Comparison of ENCODE assay signal across 8 cellular contexts in genomic region chr1:212455406-212456165, GRCh38. TPM values are rescaled to one million over a fixed set of nuclear protein-coding genes. Genes with fewer than 3 reads are reported as not detected.
A peak's percentile ranks its signal among the peaks of the same experiment; 100 is the strongest.
DNase-seq lines count a peak whose midpoint lies in the region; ATAC-seq and TF ChIP-seq lines count a peak whose summit lies in the region.

No MANE protein-coding gene starts in this region.

- no peak overlapping the region for H3K4me3 ChIP-seq in GM12865 (ENCODE audit: low read depth, low read length)
- H3K4me3 ChIP-seq in dorsolateral prefrontal cortex, result peak overlapping the region in 17 of 59 donors; percentile 3 to 42 (median 28)

- peak; percentile 75 for ATAC-seq in HG03175 (IDR thresholded peaks at IDR 0.05; ENCODE audit: unreplicated experiment)
- ATAC-seq in HG03045 (IDR thresholded peaks at IDR 0.05; ENCODE audit: unreplicated experiment), result no peak

- TF ChIP-seq CTCF in GM12865 (IDR thresholded peaks at IDR 0.05; ENCODE audit: insufficient read depth, low read depth, low read length, missing control alignments), result peak; percentile 96
- peak; percentile 98 to 100 (median 99) for TF ChIP-seq CTCF in dorsolateral prefrontal cortex (IDR thresholded peaks at IDR 0.05 in 54 of 56, conservative IDR thresholded peaks at IDR 0.05 in 2 of 56; ENCODE audit: low read depth in 1 of 56, partially characterized antibody in 56 of 56)

- H3K27ac ChIP-seq in dorsolateral prefrontal cortex, result peak overlapping the region in 58 of 59 donors; percentile 31 to 99 (median 91)

- DNase-seq in GM12865 (ENCODE audit: low read depth) (peak; percentile 86), NCI-H748 (lab: John Stamatoyannopoulos, UW; ENCODE audit: unreplicated experiment) (peak; percentile 63), dorsolateral prefrontal cortex (peak; percentile 88 to 98 (median 94)), lung microvascular endothelial cell (ENCODE audit: low read depth in 2 of 2) (peak; percentile 85 to 87)
- DNase-seq in activated CD4-positive, alpha-beta T cell treated with anti-CD3 and anti-CD28 coated beads, Interleukin-2, amount 50 U/mL, for 4 hours, result peak; percentile 79
- DNase-seq in stimulated activated CD8-positive, alpha-beta memory T cell treated with anti-CD3 and anti-CD28 coated beads, Interleukin-12 subunit alpha, Interleukin-12 subunit beta, amount 100 ng/mL, for 24 hours (ENCODE audit: extremely low read depth), result peak; percentile 61

- intact Hi-C loops in dorsolateral prefrontal cortex (cut with DNase I), result loop anchor here (1.0 to 10.0 kb wide), 5 partner anchors 168 to 771 kb away; partner anchors contain the start of gene PPP2R5A (in 2 of the 2)

- no peaks in the 10 kb centered on the region for H3K27me3 ChIP-seq in dorsolateral prefrontal cortex

RNA-seq across cellular contexts. Expression of gene NENF, which starts 22.9 kb away (rescaled TPM):
- total RNA-seq in dorsolateral prefrontal cortex (100 to 1,000 TPM in 3 of 120 experiments, 10 to 100 TPM in 117; 43.3 to 144 (median 67.5) TPM), lung microvascular endothelial cell (2.4 and 11.8 TPM in 2 replicates)

RNA-seq across cellular contexts. Expression of gene PACC1, which starts 40.9 kb away (rescaled TPM):
- total RNA-seq in dorsolateral prefrontal cortex (10 to 100 TPM in 118 of 120 experiments, 1 to 10 TPM in 2; 6.9 to 82.7 (median 24.1) TPM), lung microvascular endothelial cell (3.2 and 5.4 TPM in 2 replicates)
